29 cellular contexts compared by ENCODE assay signal in the genomic region with DNA sequence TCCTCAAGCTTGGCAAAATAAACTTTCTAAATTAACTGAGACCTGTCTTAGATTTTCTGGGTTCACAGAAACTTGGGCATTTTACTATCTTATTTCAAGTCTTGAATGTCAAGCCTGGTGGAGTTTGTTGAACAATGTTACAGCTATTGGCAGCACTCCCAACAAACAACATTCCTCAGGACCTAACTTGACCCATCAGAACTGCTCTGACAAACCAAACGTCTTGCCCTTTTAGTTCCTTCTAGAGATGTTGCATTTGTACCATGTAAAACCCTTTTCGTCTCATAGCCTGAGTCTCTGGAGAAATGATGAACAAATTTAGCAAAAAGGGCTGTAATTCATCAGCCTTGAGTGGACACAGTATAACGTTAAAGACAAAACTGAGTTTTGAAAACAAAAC. TPM values are rescaled to one million over a fixed set of nuclear protein-coding genes. Genes with fewer than 3 reads are reported as not detected.
A peak's percentile ranks its signal among the peaks of the same experiment; 100 is the strongest.
DNase-seq lines count a peak whose midpoint lies in the region; ATAC-seq and TF ChIP-seq lines count a peak whose summit lies in the region.
"Had no signal": no experiment of that assay in that cellular context is flagged by ENCODE, and none has a peak within 500 bp of the region (broad histone marks: within the 10 kb centered on the region; RNA-seq: fewer than 3 reads in every experiment).

No MANE protein-coding gene starts in this region.

- WGBS in esophagus muscularis mucosa: 37% methylated on average over 3 of the region's 3 CpGs
- 35% methylated on average over 3 of the region's 3 CpGs for WGBS in right cardiac atrium
- 30 to 34% methylated on average over 3 of the region's 3 CpGs for WGBS in thyroid gland, 2 donors

- H3K9ac ChIP-seq in adipocyte (ENCODE audit: low read length): no peak overlapping the region

- no peaks in the 10 kb centered on the region for H3K9me3 Mint-ChIP-seq in Caco-2 (ENCODE audit: unreplicated experiment)
- H3K9me3 Mint-ChIP-seq: activated naive CD8-positive, alpha-beta T cell treated with anti-CD3 and anti-CD28 coated beads, Interleukin-2, amount 50 U/mL, for 24 hours; activated T-cell treated with anti-CD3 and anti-CD28 coated beads, Interleukin-2, amount 50 U/mL, for 24 hours; GM23338; HFFc6; T-cell; type B pancreatic cell had no signal

- H3K27me3 ChIP-seq in adipocyte (replicated peaks; ENCODE audit: control insufficient read depth, insufficient read depth, low read length) (no peaks in the 10 kb centered on the region), esophagus muscularis mucosa (no peaks in the 10 kb centered on the region), right cardiac atrium (ENCODE audit: control insufficient read depth, insufficient read depth) (no peaks in the 10 kb centered on the region), thyroid gland (no peaks in the 10 kb centered on the region), Caco-2 (replicated peaks; ENCODE audit: control insufficient read depth, insufficient read depth, low read length) (no peaks in the 10 kb centered on the region)

- H3K27ac ChIP-seq in esophagus muscularis mucosa (replicated peaks in 1 of 4): peak overlapping the region in 3 of 4 donors; percentile 12 to 70 (median 31)
- peak overlapping the region; percentile 52 for H3K27ac ChIP-seq in right cardiac atrium (ENCODE audit: low read length)
- peak overlapping the region; percentile 42 to 80 (median 42) for H3K27ac ChIP-seq in thyroid gland

- no TSS peak for BruUV-seq in Caco-2 (replicated peaks; lab: Mats Ljungman, UMichigan)

- H3K4me1 ChIP-seq in adipocyte (ENCODE audit: control insufficient read depth, insufficient read depth, low read length) (peaks cover 33% of the 10 kb centered on the region), esophagus muscularis mucosa (peaks cover 31 to 56% (median 51%) of the 10 kb centered on the region in 4 donors), right cardiac atrium (ENCODE audit: control insufficient read depth, insufficient read depth, low read length) (peaks cover 7% of the 10 kb centered on the region), thyroid gland (peaks cover 53% of the 10 kb centered on the region in 2 donors), Caco-2 (no peaks in the 10 kb centered on the region)

- no peaks in the 10 kb centered on the region for H3K4me1 Mint-ChIP-seq in Caco-2 (ENCODE audit: low read depth, unreplicated experiment)
- H3K4me1 Mint-ChIP-seq: CD14-positive monocyte had no signal

- peak; percentile 28 to 32 for ATAC-seq in right cardiac atrium
- ATAC-seq: activated naive CD8-positive, alpha-beta T cell treated with anti-CD3 and anti-CD28 coated beads, Interleukin-2, amount 50 U/mL, for 24 hours; GM23338; naive thymus-derived CD4-positive, alpha-beta T cell; sciatic nerve; T-cell had no signal

- CTCF ChIA-PET in Caco-2 (lab: Charles Lee): no interaction called here

- H3K36me3 Mint-ChIP-seq in Caco-2 (ENCODE audit: insufficient read depth, unreplicated experiment): no peaks in the 10 kb centered on the region
- H3K36me3 Mint-ChIP-seq: CD14-positive monocyte; naive thymus-derived CD4-positive, alpha-beta T cell; T-cell; type B pancreatic cell had no signal

- TF ChIP-seq EP300 in esophagus muscularis mucosa (IDR thresholded peaks at IDR 0.05): no peak

- no peaks in the 10 kb centered on the region for H3K9me3 ChIP-seq in adipocyte (ENCODE audit: control insufficient read depth, low read length)
- H3K9me3 ChIP-seq in esophagus muscularis mucosa: no peaks in the 10 kb centered on the region
- no peaks in the 10 kb centered on the region for H3K9me3 ChIP-seq in right cardiac atrium (ENCODE audit: control insufficient read depth, low read length)
- H3K9me3 ChIP-seq in thyroid gland: no peaks in the 10 kb centered on the region
- H3K9me3 ChIP-seq in Caco-2: no peaks in the 10 kb centered on the region

- TF ChIP-seq POLR2A in esophagus muscularis mucosa (IDR thresholded peaks at IDR 0.05; ENCODE audit: low read depth) (no peak), thyroid gland (IDR thresholded peaks at IDR 0.05) (no peak)

- H3K4me3 Mint-ChIP-seq in Caco-2 (ENCODE audit: unreplicated experiment): no peak overlapping the region
- H3K4me3 Mint-ChIP-seq: activated naive CD8-positive, alpha-beta T cell treated with anti-CD3 and anti-CD28 coated beads, Interleukin-2, amount 50 U/mL, for 24 hours; activated T-cell treated with anti-CD3 and anti-CD28 coated beads, Interleukin-2, amount 50 U/mL, for 24 hours; CD14-positive monocyte; GM23338; HFFc6; T-cell; type B pancreatic cell had no signal

- intact Hi-C loops in esophagus muscularis mucosa (cut with DNase I) (no loop called here), right cardiac atrium (cut with DNase I) (loop anchor here in 1 of 4 donors (10.0 kb wide), 1 partner anchor 48 kb away; a partner anchor contains a TSS), thyroid gland (cut with DNase I) (no loop called here), Caco-2 (cut with micrococcal nuclease; ENCODE audit: unreplicated experiment) (no loop called here)

- TF ChIP-seq CTCF in esophagus muscularis mucosa (IDR thresholded peaks at IDR 0.05): no peak
- TF ChIP-seq CTCF in thyroid gland (IDR thresholded peaks at IDR 0.05): no peak
- no peak for TF ChIP-seq CTCF in Caco-2 (IDR thresholded peaks at IDR 0.05; ENCODE audit: insufficient read depth in 1 of 2, low read depth in 1 of 2, low read length in 1 of 2, severe bottlenecking in 1 of 2, unreplicated experiment in 1 of 2)

- H3K27ac Mint-ChIP-seq in Caco-2 (ENCODE audit: unreplicated experiment): no peak overlapping the region
- H3K27ac Mint-ChIP-seq: activated naive CD8-positive, alpha-beta T cell treated with anti-CD3 and anti-CD28 coated beads, Interleukin-2, amount 50 U/mL, for 24 hours; activated T-cell treated with anti-CD3 and anti-CD28 coated beads, Interleukin-2, amount 50 U/mL, for 24 hours; CD14-positive monocyte; GM23338; HFFc6; naive thymus-derived CD4-positive, alpha-beta T cell; progenitor cell of endocrine pancreas; T-cell; type B pancreatic cell had no signal

- H3K27me3 Mint-ChIP-seq in Caco-2 (ENCODE audit: insufficient read depth, unreplicated experiment): no peaks in the 10 kb centered on the region
- H3K27me3 Mint-ChIP-seq: type B pancreatic cell had no signal

- POLR2A ChIA-PET in Caco-2 (lab: Charles Lee): no interaction called here

- peak; percentile 24 for DNase-seq in adipocyte (ENCODE audit: low read depth)
- DNase-seq in esophagus muscularis mucosa (ENCODE audit: extremely low spot score): peak; percentile 75
- DNase-seq in right cardiac atrium: no peak
- peak; percentile 43 to 57 for DNase-seq in thyroid gland
- DNase-seq in NCI-H2081 (lab: John Stamatoyannopoulos, UW): no peak
- DNase-seq in Caco-2: no peak
- no peak for DNase-seq in GM19238 (ENCODE audit: insufficient read length, low spot score)
- DNase-seq: activated gamma-delta T cell treated with Interleukin-2 at 50 U/mL for 16 hours; activated naive CD8-positive, alpha-beta T cell treated with anti-CD3 and anti-CD28 coated beads, Interleukin-2, amount 50 U/mL, for 24 hours; activated T-cell treated with anti-CD3 and anti-CD28 coated beads, Interleukin-2, amount 50 U/mL, for 24 hours; Calu3; DMS79; GF-D8; HFFc6; islet precursor cell; midbrain; naive thymus-derived CD4-positive, alpha-beta T cell; NCI-H1048; NCI-H1694; NCI-H2171; NCI-H510A; nucleus accumbens; stimulated activated CD4-positive, alpha-beta T cell treated with anti-CD3 and anti-CD28 coated beads, Interleukin-4, amount 100 ng/mL, for 24 hours; T-cell had no signal

- no peak overlapping the region for H3K4me3 ChIP-seq in adipocyte (ENCODE audit: low read length)
- no peak overlapping the region for H3K4me3 ChIP-seq in esophagus muscularis mucosa
- H3K4me3 ChIP-seq in right cardiac atrium (ENCODE audit: low read length): no peak overlapping the region
- H3K4me3 ChIP-seq in thyroid gland (replicated peaks in 1 of 3): no peak overlapping the region
- H3K4me3 ChIP-seq in Caco-2 (ENCODE audit: low read depth, low read length): no peak overlapping the region
- H3K4me3 ChIP-seq: GM23338 had no signal

- H3K36me3 ChIP-seq in adipocyte (ENCODE audit: control insufficient read depth, insufficient read depth, low read length, severe bottlenecking) (no peaks in the 10 kb centered on the region), esophagus muscularis mucosa (no peaks in the 10 kb centered on the region), thyroid gland (no peaks in the 10 kb centered on the region), Caco-2 (ENCODE audit: control insufficient read depth, insufficient read depth, low read length) (no peaks in the 10 kb centered on the region)

RNA-seq across cellular contexts. Expression of a gene that starts 51.1 kb away (rescaled TPM):
- 1 to 10 TPM; 4.7 to 9.4 (median 7.4) TPM for total RNA-seq in esophagus muscularis mucosa
- 1 to 10 TPM; 4.0 to 5.2 (median 4.4) TPM for total RNA-seq in right cardiac atrium
- polyA plus RNA-seq in right cardiac atrium: 2.5 TPM
- total RNA-seq in thyroid gland: 10 to 100 TPM; 13.9 to 26.3 (median 19.9) TPM
- total RNA-seq in Caco-2 (2022): not detected in 2 replicates
- total RNA-seq: Calu3, HFFc6, T-cell had no signal
- polyA plus RNA-seq: CD14-positive monocyte; naive thymus-derived CD4-positive, alpha-beta T cell had no signal

Comparison
In these comparisons a context has a peak if more than half of its experiments do, and no peak if none do; other contexts are left out.
1. DNase-seq: peak in adipocyte (single experiment), esophagus muscularis mucosa (single experiment) and thyroid gland (2 of 2); none in right cardiac atrium (0 of 3), NCI-H2081 (0 of 2), Caco-2 (0 of 2) and GM19238 (single experiment).
2. Peak in every context shown above with its lines, with median percentiles within 50 percentile points of each other: H3K27ac ChIP-seq.